Comparison of ENCODE assay signal across 1 cellular context in genomic region chr3:23135026-23135785, GRCh38.
TF ChIP-seq lines count a peak whose summit lies in the region.

No MANE protein-coding gene starts in this region.

TF ChIP-seq in GM23338, 12 proteins besides CTCF, POLR2A, EP300 and RAD21 (continued from another document):
- no peak for TF ChIP-seq ZNF462 (CRISPR knock-in tag; IDR thresholded peaks at IDR 0.05)
- no peak for TF ChIP-seq CREB1 (CRISPR knock-in tag; IDR thresholded peaks at IDR 0.05; ENCODE audit: low read depth)
- no peak for TF ChIP-seq ZNF331 (CRISPR knock-in tag; IDR thresholded peaks at IDR 0.05; ENCODE audit: low read depth)
- no peak for TF ChIP-seq EZH2 (IDR thresholded peaks at IDR 0.05; ENCODE audit: low read depth, unreplicated experiment)
- TF ChIP-seq POLR2AphosphoS5 (IDR thresholded peaks at IDR 0.05; ENCODE audit: low read depth): no peak
- TF ChIP-seq NANOG (IDR thresholded peaks at IDR 0.05; ENCODE audit: borderline replicate concordance): no peak
